1 cellular context compared by ENCODE assay signal in genomic region chr17:72092710-72093322, GRCh38.
A peak's percentile ranks its signal among the peaks of the same experiment; 100 is the strongest.
TF ChIP-seq lines count a peak whose summit lies in the region.

No MANE protein-coding gene starts in this region.

TF ChIP-seq in HepG2, 621 proteins besides CTCF, POLR2A, EP300 and RAD21 (continued from another document and continues in another):
- TF ChIP-seq TSC22D2 (CRISPR knock-in tag; IDR thresholded peaks at IDR 0.05; ENCODE audit: borderline replicate concordance), result peak; percentile 4; the same call in 1 of the 2 replicates
- peak; percentile 47; the same call in 1 of the 2 replicates for TF ChIP-seq ZBTB7A (CRISPR knock-in tag; IDR thresholded peaks at IDR 0.05)
- peak; percentile 95 for TF ChIP-seq ZNF264 (CRISPR knock-in tag; IDR thresholded peaks at IDR 0.05)
- TF ChIP-seq ATAD3A (CRISPR knock-in tag; IDR thresholded peaks at IDR 0.05), result no peak
- TF ChIP-seq KLF15 (CRISPR knock-in tag; IDR thresholded peaks at IDR 0.05; ENCODE audit: borderline replicate concordance), result no peak
- TF ChIP-seq ZBTB4 (CRISPR knock-in tag; IDR thresholded peaks at IDR 0.05; ENCODE audit: borderline replicate concordance), result no peak
- no peak for TF ChIP-seq MBNL3 (CRISPR knock-in tag; conservative IDR thresholded peaks at IDR 0.05)
- TF ChIP-seq ZNF678 (CRISPR knock-in tag; IDR thresholded peaks at IDR 0.05), result no peak
- no peak for TF ChIP-seq ZNF138 (CRISPR knock-in tag; IDR thresholded peaks at IDR 0.05; ENCODE audit: low read depth)
- TF ChIP-seq PHF8 (CRISPR knock-in tag; IDR thresholded peaks at IDR 0.05), result no peak
- TF ChIP-seq TAF1 (CRISPR knock-in tag; IDR thresholded peaks at IDR 0.05), result no peak; the same call in 1 of the 2 replicates
- peak; percentile 59; the same call in 1 of the 2 replicates for TF ChIP-seq ZNF552 (CRISPR knock-in tag; IDR thresholded peaks at IDR 0.05; ENCODE audit: borderline replicate concordance)
- TF ChIP-seq TBX2 (CRISPR knock-in tag; IDR thresholded peaks at IDR 0.05; ENCODE audit: borderline replicate concordance), result peak; percentile 96
- TF ChIP-seq NCOA2 (CRISPR knock-in tag; IDR thresholded peaks at IDR 0.05), result peak; percentile 98
- TF ChIP-seq IRX3 (CRISPR knock-in tag; IDR thresholded peaks at IDR 0.05; ENCODE audit: borderline replicate concordance, low read depth), result no peak
- peak; percentile 93 for TF ChIP-seq MED1 (CRISPR knock-in tag; IDR thresholded peaks at IDR 0.05)
- no peak for TF ChIP-seq ZNF598 (CRISPR knock-in tag; IDR thresholded peaks at IDR 0.05; ENCODE audit: borderline replicate concordance)
- TF ChIP-seq ZNF761 (CRISPR knock-in tag; conservative IDR thresholded peaks at IDR 0.05), result peak; percentile 74; the same call in 1 of the 2 replicates
- TF ChIP-seq MTA3 (CRISPR knock-in tag; IDR thresholded peaks at IDR 0.05), result no peak
- TF ChIP-seq RXRA (CRISPR knock-in tag; IDR thresholded peaks at IDR 0.05), result peak; percentile 98; the same call in 1 of the 2 replicates
- 0 out of 2 replicates have a peak, but pooled peaks have one; percentile 74 for TF ChIP-seq RFXAP (CRISPR knock-in tag; IDR thresholded peaks at IDR 0.05; ENCODE audit: borderline replicate concordance)
- TF ChIP-seq FOXO4 (CRISPR knock-in tag; conservative IDR thresholded peaks at IDR 0.05), result 0 out of 2 replicates have a peak, but pooled peaks have one; percentile 89
- TF ChIP-seq REL (CRISPR knock-in tag; conservative IDR thresholded peaks at IDR 0.05), result no peak; the same call in 1 of the 2 replicates
- TF ChIP-seq, protein P1, sequence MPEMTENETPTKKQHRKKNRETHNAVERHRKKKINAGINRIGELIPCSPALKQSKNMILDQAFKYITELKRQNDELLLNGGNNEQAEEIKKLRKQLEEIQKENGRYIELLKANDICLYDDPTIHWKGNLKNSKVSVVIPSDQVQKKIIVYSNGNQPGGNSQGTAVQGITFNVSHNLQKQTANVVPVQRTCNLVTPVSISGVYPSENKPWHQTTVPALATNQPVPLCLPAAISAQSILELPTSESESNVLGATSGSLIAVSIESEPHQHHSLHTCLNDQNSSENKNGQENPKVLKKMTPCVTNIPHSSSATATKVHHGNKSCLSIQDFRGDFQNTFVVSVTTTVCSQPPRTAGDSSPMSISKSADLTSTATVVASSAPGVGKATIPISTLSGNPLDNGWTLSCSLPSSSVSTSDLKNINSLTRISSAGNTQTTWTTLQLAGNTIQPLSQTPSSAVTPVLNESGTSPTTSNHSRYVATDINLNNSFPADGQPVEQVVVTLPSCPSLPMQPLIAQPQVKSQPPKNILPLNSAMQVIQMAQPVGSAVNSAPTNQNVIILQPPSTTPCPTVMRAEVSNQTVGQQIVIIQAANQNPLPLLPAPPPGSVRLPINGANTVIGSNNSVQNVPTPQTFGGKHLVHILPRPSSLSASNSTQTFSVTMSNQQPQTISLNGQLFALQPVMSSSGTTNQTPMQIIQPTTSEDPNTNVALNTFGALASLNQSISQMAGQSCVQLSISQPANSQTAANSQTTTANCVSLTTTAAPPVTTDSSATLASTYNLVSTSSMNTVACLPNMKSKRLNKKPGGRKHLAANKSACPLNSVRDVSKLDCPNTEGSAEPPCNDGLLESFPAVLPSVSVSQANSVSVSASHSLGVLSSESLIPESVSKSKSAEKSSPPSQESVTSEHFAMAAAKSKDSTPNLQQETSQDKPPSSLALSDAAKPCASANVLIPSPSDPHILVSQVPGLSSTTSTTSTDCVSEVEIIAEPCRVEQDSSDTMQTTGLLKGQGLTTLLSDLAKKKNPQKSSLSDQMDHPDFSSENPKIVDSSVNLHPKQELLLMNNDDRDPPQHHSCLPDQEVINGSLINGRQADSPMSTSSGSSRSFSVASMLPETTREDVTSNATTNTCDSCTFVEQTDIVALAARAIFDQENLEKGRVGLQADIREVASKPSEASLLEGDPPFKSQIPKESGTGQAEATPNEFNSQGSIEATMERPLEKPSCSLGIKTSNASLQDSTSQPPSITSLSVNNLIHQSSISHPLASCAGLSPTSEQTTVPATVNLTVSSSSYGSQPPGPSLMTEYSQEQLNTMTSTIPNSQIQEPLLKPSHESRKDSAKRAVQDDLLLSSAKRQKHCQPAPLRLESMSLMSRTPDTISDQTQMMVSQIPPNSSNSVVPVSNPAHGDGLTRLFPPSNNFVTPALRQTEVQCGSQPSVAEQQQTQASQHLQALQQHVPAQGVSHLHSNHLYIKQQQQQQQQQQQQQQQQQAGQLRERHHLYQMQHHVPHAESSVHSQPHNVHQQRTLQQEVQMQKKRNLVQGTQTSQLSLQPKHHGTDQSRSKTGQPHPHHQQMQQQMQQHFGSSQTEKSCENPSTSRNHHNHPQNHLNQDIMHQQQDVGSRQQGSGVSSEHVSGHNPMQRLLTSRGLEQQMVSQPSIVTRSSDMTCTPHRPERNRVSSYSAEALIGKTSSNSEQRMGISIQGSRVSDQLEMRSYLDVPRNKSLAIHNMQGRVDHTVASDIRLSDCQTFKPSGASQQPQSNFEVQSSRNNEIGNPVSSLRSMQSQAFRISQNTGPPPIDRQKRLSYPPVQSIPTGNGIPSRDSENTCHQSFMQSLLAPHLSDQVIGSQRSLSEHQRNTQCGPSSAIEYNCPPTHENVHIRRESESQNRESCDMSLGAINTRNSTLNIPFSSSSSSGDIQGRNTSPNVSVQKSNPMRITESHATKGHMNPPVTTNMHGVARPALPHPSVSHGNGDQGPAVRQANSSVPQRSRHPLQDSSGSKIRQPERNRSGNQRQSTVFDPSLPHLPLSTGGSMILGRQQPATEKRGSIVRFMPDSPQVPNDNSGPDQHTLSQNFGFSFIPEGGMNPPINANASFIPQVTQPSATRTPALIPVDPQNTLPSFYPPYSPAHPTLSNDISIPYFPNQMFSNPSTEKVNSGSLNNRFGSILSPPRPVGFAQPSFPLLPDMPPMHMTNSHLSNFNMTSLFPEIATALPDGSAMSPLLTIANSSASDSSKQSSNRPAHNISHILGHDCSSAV (CRISPR knock-in tag; IDR thresholded peaks at IDR 0.05; ENCODE audit: borderline replicate concordance), result 0 out of 2 replicates have a peak, but pooled peaks have one; percentile 43
- peak; percentile 65; the same call in 1 of the 2 replicates for TF ChIP-seq SMYD3 (CRISPR knock-in tag; IDR thresholded peaks at IDR 0.05)
- TF ChIP-seq MXD3 (CRISPR knock-in tag; IDR thresholded peaks at IDR 0.05), result no peak
- TF ChIP-seq GZF1 (CRISPR knock-in tag; IDR thresholded peaks at IDR 0.05), result no peak
- TF ChIP-seq, protein P2, sequence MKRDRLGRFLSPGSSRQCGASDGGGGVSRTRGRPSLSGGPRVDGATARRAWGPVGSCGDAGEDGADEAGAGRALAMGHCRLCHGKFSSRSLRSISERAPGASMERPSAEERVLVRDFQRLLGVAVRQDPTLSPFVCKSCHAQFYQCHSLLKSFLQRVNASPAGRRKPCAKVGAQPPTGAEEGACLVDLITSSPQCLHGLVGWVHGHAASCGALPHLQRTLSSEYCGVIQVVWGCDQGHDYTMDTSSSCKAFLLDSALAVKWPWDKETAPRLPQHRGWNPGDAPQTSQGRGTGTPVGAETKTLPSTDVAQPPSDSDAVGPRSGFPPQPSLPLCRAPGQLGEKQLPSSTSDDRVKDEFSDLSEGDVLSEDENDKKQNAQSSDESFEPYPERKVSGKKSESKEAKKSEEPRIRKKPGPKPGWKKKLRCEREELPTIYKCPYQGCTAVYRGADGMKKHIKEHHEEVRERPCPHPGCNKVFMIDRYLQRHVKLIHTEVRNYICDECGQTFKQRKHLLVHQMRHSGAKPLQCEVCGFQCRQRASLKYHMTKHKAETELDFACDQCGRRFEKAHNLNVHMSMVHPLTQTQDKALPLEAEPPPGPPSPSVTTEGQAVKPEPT (CRISPR knock-in tag; IDR thresholded peaks at IDR 0.05; ENCODE audit: low read depth), result no peak
- TF ChIP-seq, protein P3, sequence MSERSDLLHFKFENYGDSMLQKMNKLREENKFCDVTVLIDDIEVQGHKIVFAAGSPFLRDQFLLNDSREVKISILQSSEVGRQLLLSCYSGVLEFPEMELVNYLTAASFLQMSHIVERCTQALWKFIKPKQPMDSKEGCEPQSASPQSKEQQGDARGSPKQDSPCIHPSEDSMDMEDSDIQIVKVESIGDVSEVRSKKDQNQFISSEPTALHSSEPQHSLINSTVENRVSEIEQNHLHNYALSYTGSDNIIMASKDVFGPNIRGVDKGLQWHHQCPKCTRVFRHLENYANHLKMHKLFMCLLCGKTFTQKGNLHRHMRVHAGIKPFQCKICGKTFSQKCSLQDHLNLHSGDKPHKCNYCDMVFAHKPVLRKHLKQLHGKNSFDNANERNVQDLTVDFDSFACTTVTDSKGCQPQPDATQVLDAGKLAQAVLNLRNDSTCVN (CRISPR knock-in tag; IDR thresholded peaks at IDR 0.05; ENCODE audit: borderline replicate concordance), result no peak; the same call in 1 of the 2 replicates
- TF ChIP-seq CBFB (CRISPR knock-in tag; IDR thresholded peaks at IDR 0.05), result peak; percentile 56; the same call in 1 of the 2 replicates
- no peak for TF ChIP-seq ZNF432 (CRISPR knock-in tag; IDR thresholded peaks at IDR 0.05; ENCODE audit: borderline replicate concordance)
- no peak for TF ChIP-seq ZNF570 (CRISPR knock-in tag; IDR thresholded peaks at IDR 0.05; ENCODE audit: borderline replicate concordance)
- TF ChIP-seq NCOR1 (IDR thresholded peaks at IDR 0.05; ENCODE audit: borderline replicate concordance, low read length), result peak; percentile 97
- TF ChIP-seq HMGA1 (CRISPR knock-in tag; conservative IDR thresholded peaks at IDR 0.05), result no peak
